Comparison of ENCODE assay signal across 2 cellular contexts in the genomic region with DNA sequence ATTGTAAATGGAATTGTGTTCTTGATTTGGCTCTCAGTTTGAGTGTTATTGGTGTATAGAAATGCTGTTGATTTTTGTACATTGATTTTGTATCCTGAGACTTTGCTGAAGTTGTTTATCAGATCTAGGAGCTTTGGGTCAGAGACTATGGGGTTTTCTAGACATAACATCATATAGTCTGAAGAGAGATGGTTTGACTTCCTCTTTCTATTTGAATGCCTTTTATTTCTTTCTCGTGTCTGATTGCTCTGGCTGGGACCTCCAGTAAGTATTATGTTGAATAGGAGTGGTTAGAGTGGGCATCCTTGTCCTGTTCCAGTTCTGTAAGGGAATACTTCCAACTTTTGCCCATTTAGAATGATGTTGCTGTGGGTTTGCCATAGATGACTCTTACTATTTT.
TF ChIP-seq lines count a peak whose summit lies in the region.

No MANE protein-coding gene starts in this region.

TF ChIP-seq in GM12891, 5 proteins besides CTCF, POLR2A, EP300 and RAD21:
- TF ChIP-seq SPI1 (IDR thresholded peaks at IDR 0.05; ENCODE audit: low read depth, low read length) = peak; percentile 57
- TF ChIP-seq PAX5 (IDR thresholded peaks at IDR 0.05; ENCODE audit: insufficient read depth, low read length, severe bottlenecking) = no peak

TF ChIP-seq in HepG2, 621 proteins besides CTCF, POLR2A, EP300 and RAD21:
- no peak for TF ChIP-seq MTERF4 (CRISPR knock-in tag; IDR thresholded peaks at IDR 0.05)
- no peak for TF ChIP-seq DBP (CRISPR knock-in tag; IDR thresholded peaks at IDR 0.05; ENCODE audit: not compliant biosample characterization)
